In the genomic region with DNA sequence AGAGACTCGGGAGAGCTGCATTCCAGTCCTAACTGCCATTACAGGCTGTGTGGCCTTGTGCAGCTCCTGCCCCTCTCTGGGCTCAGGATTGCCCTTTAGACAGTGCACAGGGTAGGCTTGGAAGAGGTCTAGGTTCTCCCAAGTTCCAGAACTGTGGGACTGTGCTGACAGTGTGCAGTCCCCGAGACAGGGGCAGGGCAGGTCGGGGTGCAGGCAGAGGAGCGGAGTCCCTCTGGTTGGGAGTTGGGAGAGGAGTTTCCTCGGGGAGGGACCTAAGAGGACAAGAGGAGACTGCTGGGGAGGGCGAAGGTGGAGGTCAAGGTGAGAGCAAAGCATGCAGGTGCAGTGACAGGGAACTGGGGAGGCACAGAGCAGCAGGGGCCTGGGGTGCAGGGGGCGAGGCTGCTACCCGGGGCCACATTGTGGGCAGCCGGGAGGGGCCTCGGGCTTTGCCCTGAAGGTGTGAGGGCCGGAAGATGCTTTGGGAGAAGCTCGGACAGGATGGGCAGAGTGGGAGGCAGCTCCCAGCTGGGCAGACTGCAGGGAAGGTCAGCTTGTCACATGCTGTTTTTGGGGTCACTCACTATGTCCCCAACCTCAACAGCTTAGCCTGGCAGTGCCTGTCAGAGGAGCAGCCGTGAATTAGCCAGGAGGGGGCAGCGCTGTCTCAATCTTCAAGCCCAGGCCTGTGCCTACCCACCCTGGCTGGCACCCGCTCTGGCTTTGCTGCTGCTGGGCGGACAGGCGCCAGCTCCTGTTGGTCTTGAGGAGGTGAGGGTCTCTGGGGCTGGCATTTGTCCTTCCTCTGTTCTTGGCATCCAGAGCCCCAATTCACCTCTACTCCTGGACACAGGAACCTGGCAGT, we compare ENCODE assay signal across 8 cellular contexts. TPM values are rescaled to one million over a fixed set of nuclear protein-coding genes. Genes with fewer than 3 reads are reported as not detected.
DNase-seq lines count a peak whose midpoint lies in the region; ATAC-seq and TF ChIP-seq lines count a peak whose summit lies in the region.

No MANE protein-coding gene starts in this region.

- H3K4me1 ChIP-seq in OCI-LY1 (ENCODE audit: insufficient read depth, low read length, severe bottlenecking) (no peaks in the 10 kb centered on the region), gastroesophageal sphincter (peaks cover 0 to 47% (median 31%) of the 10 kb centered on the region in 3 donors)

- H4K20me1 ChIP-seq in OCI-LY1 (ENCODE audit: insufficient read depth, low read length), result no peaks in the 10 kb centered on the region

- no peak overlapping the region for H3K27ac Mint-ChIP-seq in activated T-cell treated with anti-CD3 and anti-CD28 coated beads, Interleukin-2, amount 50 U/mL, for 72 hours

- peaks cover 29% of the 10 kb centered on the region for H3K27me3 Mint-ChIP-seq in activated T-cell treated with anti-CD3 and anti-CD28 coated beads, Interleukin-2, amount 50 U/mL, for 72 hours (ENCODE audit: low read depth)

- no peak overlapping the region for H2AFZ ChIP-seq in OCI-LY1 (ENCODE audit: low read length)

- TF ChIP-seq CTCF in OCI-LY1 (IDR thresholded peaks at IDR 0.05; ENCODE audit: low read length), result peak; percentile 58
- peak in 3 of 4 experiments; percentile 35 to 64 (median 57) for TF ChIP-seq CTCF in gastroesophageal sphincter (IDR thresholded peaks at IDR 0.05)
- peak; percentile 67 for TF ChIP-seq CTCF in retinal pigment epithelial cell (conservative IDR thresholded peaks at IDR 0.05; ENCODE audit: low read depth, low read length)

- H3K9me3 Mint-ChIP-seq in activated T-cell treated with anti-CD3 and anti-CD28 coated beads, Interleukin-2, amount 50 U/mL, for 72 hours, result no peaks in the 10 kb centered on the region

- H3K79me2 ChIP-seq in OCI-LY1 (ENCODE audit: insufficient read depth, low read length), result no peaks in the 10 kb centered on the region

- no peaks in the 10 kb centered on the region for H3K9me3 ChIP-seq in OCI-LY1 (ENCODE audit: low read length)
- no peaks in the 10 kb centered on the region for H3K9me3 ChIP-seq in gastroesophageal sphincter

- H3K9ac ChIP-seq in OCI-LY1 (ENCODE audit: low read length), result no peak overlapping the region

- no peaks in the 10 kb centered on the region for H3F3A ChIP-seq in OCI-LY1 (ENCODE audit: insufficient read depth, low read length)

- 0 out of 2 replicates have a peak, but pooled peaks cover 4% of the 10 kb centered on the region for H3K27me3 ChIP-seq in OCI-LY1 (ENCODE audit: insufficient read depth, low read length)
- H3K27me3 ChIP-seq in gastroesophageal sphincter, result no peaks in the 10 kb centered on the region

- H3K9me2 ChIP-seq in OCI-LY1 (ENCODE audit: low read depth, low read length), result no peaks in the 10 kb centered on the region

- peak; percentile 34 to 54 for DNase-seq in SHP77 (lab: John Stamatoyannopoulos, UW)
- DNase-seq in SHP77 treated with DMSO at 0.1 percent for 48 hours (lab: John Stamatoyannopoulos, UW), result no peak
- DNase-seq in activated T-cell treated with anti-CD3 and anti-CD28 coated beads, Interleukin-2, amount 50 U/mL, for 72 hours, result peak; percentile 75 to 76
- no peak for DNase-seq in retinal pigment epithelial cell (ENCODE audit: low read depth)

- H3K27ac ChIP-seq in OCI-LY1 (ENCODE audit: low read depth, low read length, poor library complexity, severe bottlenecking), result no peak overlapping the region
- no peak overlapping the region for H3K27ac ChIP-seq in gastroesophageal sphincter

- 62 to 84% methylated on average over 4 to 6 of the region's 17 CpGs for WGBS in gastroesophageal sphincter (ENCODE audit: low coverage in 1 of 2), 2 donors

- TF ChIP-seq POLR2A in gastroesophageal sphincter (IDR thresholded peaks at IDR 0.05), result no peak

- H3K36me3 ChIP-seq in OCI-LY1 (ENCODE audit: insufficient read depth, low read length) (no peaks in the 10 kb centered on the region), gastroesophageal sphincter (no peaks in the 10 kb centered on the region)

- H3K4me3 Mint-ChIP-seq in activated T-cell treated with anti-CD3 and anti-CD28 coated beads, Interleukin-2, amount 50 U/mL, for 72 hours, result no peak overlapping the region

- no peaks in the 10 kb centered on the region for H3K36me3 Mint-ChIP-seq in activated T-cell treated with anti-CD3 and anti-CD28 coated beads, Interleukin-2, amount 50 U/mL, for 72 hours (ENCODE audit: insufficient read depth in 2 of 2)

- no peak overlapping the region for H3K4me2 ChIP-seq in OCI-LY1 (ENCODE audit: low read length)

- H3K4me1 Mint-ChIP-seq in activated T-cell treated with anti-CD3 and anti-CD28 coated beads, Interleukin-2, amount 50 U/mL, for 72 hours (ENCODE audit: low read depth), result peaks cover 20% of the 10 kb centered on the region

- TF ChIP-seq EP300 in gastroesophageal sphincter (IDR thresholded peaks at IDR 0.05), result no peak

- H3K4me3 ChIP-seq in OCI-LY1 (ENCODE audit: low read depth, low read length, poor library complexity, severe bottlenecking) (no peak overlapping the region), gastroesophageal sphincter (no peak overlapping the region), retinal pigment epithelial cell (ENCODE audit: low read length) (no peak overlapping the region)

- peak; percentile 76 to 79 for ATAC-seq in activated T-cell treated with anti-CD3 and anti-CD28 coated beads, Interleukin-2, amount 50 U/mL, for 72 hours (replicated peaks in 1 of 2)
- no peak for ATAC-seq in gastroesophageal sphincter
- ATAC-seq in GM19452 (IDR thresholded peaks at IDR 0.05; ENCODE audit: unreplicated experiment), result no peak
- ATAC-seq in HG03432 (IDR thresholded peaks at IDR 0.05; ENCODE audit: unreplicated experiment), result no peak

RNA-seq across cellular contexts. Expression of a gene that starts 15.4 kb away (rescaled TPM):
- not detected for total RNA-seq in activated T-cell treated with anti-CD3 and anti-CD28 coated beads, Interleukin-2, amount 50 U/mL, for 72 hours
- total RNA-seq in gastroesophageal sphincter, result 100 to 1,000 TPM in 3 of 4 donors, 10 to 100 TPM in 1; 98.7 to 396 (median 151) TPM

Comparison
In these comparisons a context has a peak if more than half of its experiments do, and no peak if none do; other contexts are left out.
1. DNase-seq: peak in SHP77 (2 of 2) and activated T-cell treated with anti-CD3 and anti-CD28 coated beads, Interleukin-2, amount 50 U/mL, for 72 hours (2 of 2); none in SHP77 treated with DMSO at 0.1 percent for 48 hours (single experiment) and retinal pigment epithelial cell (single experiment).
2. ATAC-seq: peak in activated T-cell treated with anti-CD3 and anti-CD28 coated beads, Interleukin-2, amount 50 U/mL, for 72 hours (2 of 2); none in gastroesophageal sphincter (single experiment), GM19452 (single experiment) and HG03432 (single experiment).
3. RNA of a gene that starts 15.4 kb away (total RNA-seq): 98.7 to 396 TPM in gastroesophageal sphincter; not detected in activated T-cell treated with anti-CD3 and anti-CD28 coated beads, Interleukin-2, amount 50 U/mL, for 72 hours; every median in the first group is over 10 times any median in the second.
4. Peak in every context shown above with its lines, with median percentiles within 50 percentile points of each other: CTCF ChIP-seq.